ENCODE assay signal across 8 cellular contexts in genomic region chr6:139882977-139883728, GRCh38.
DNase-seq lines count a peak whose midpoint lies in the region; ATAC-seq and TF ChIP-seq lines count a peak whose summit lies in the region.

No MANE protein-coding gene starts in this region.

- peak; percentile 49 for DNase-seq in ACHN
- peak; percentile 71 for DNase-seq in kidney tubule cell (ENCODE audit: low spot score)
- DNase-seq in HUDEP-2 (lab: John Stamatoyannopoulos, UW; ENCODE audit: unreplicated experiment in 76 of 76): no peak
- no peak for DNase-seq in effector memory CD8-positive, alpha-beta T cell
- no peak for DNase-seq in NK-92 (lab: John Stamatoyannopoulos, UW; ENCODE audit: unreplicated experiment)
- DNase-seq in activated CD4-positive, alpha-beta T cell treated with anti-CD3 and anti-CD28 coated beads for 48 hours: no peak

- H3K27me3 Mint-ChIP-seq in effector memory CD8-positive, alpha-beta T cell: peaks cover 11 to 29% of the 10 kb centered on the region in 2 donors

- peak overlapping the region; percentile 44; the same call in 1 of the 2 replicates for H3K27ac ChIP-seq in VCaP

- in situ Hi-C loops in ACHN (cut with HindIII; ENCODE audit: low pct_ligation_motif_present, low pct_unique_long_range_greater_than_20kb, low sequenced_read_pairs): no loop called here

- no peak overlapping the region for H3K4me3 Mint-ChIP-seq in effector memory CD8-positive, alpha-beta T cell

- H3K9me3 Mint-ChIP-seq in effector memory CD8-positive, alpha-beta T cell: no peaks in the 10 kb centered on the region

- H3K4me1 Mint-ChIP-seq in effector memory CD8-positive, alpha-beta T cell (ENCODE audit: low read depth in 2 of 2): no peaks in the 10 kb centered on the region

- ATAC-seq in HG02678 (IDR thresholded peaks at IDR 0.05; ENCODE audit: unreplicated experiment): peak; percentile 48
- ATAC-seq in effector memory CD8-positive, alpha-beta T cell (replicated peaks): no peak

- no peak overlapping the region for H3K27ac Mint-ChIP-seq in effector memory CD8-positive, alpha-beta T cell

- no peak for TF ChIP-seq CTCF in VCaP (conservative IDR thresholded peaks at IDR 0.05)

- no peaks in the 10 kb centered on the region for H3K36me3 Mint-ChIP-seq in effector memory CD8-positive, alpha-beta T cell (ENCODE audit: insufficient read depth)

Comparison
In these comparisons a context has a peak if more than half of its experiments do, and no peak if none do; other contexts are left out.
1. DNase-seq: peak in ACHN (single experiment) and kidney tubule cell (single experiment); none in HUDEP-2 (0 of 76), effector memory CD8-positive, alpha-beta T cell (0 of 3), NK-92 (single experiment) and activated CD4-positive, alpha-beta T cell treated with anti-CD3 and anti-CD28 coated beads for 48 hours (single experiment).